In the genomic region with DNA sequence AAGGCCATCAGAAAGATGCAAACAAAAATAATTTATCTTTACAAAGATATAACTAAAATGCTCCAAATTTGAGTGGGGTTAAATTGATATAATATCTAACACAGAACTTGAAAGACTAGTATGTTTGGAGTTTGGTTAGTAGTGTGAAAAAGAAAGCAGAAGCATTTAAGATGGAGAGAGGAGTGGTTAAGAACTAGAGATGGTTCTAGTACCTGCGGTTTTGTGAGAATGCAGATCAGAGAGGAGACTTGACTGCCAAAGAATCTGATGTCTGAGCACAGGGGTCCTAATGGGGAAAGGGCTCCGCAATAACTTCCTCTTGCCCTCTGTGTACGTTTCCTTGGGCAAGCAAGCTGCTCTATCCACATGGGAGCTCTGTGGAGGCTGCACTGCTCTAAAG, we compare ENCODE assay signal across 8 cellular contexts.
"Had no signal": no experiment of that assay in that cellular context is flagged by ENCODE, and none has a peak within 500 bp of the region (broad histone marks: within the 10 kb centered on the region; RNA-seq: fewer than 3 reads in every experiment).

No MANE protein-coding gene starts in this region.

- FAIRE-seq: G401.6, GM12878, GM12891, GM12892, GM18507, GM19239 had no signal

- H3K4me3 ChIP-seq: GM12878 had no signal

- ATAC-seq: GM12878 had no signal

- DNase-seq: GDM1, GF-D8 had no signal
